In the genomic region with DNA sequence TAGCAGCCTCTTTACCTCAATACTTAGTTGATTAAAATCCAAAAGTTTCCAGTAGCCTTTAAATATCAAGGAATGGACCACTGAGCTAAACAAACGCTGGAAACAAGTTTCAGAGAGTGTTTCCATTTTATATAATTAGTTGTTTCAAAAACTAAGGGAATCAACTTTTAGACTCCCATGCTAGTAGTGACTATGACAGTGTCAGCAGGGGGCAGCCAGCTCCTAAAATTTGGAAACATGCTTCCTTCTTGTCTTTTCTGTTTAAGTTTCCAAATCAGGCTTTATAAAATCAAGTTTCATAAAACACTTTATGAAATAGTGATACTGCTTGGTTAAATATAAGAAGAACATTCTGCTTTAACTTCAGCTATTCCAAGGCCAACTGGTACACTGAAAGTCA, we compare ENCODE assay signal across 11 cellular contexts.
DNase-seq lines count a peak whose midpoint lies in the region; ATAC-seq and TF ChIP-seq lines count a peak whose summit lies in the region.
"Had no signal": no experiment of that assay in that cellular context is flagged by ENCODE, and none has a peak within 500 bp of the region (broad histone marks: within the 10 kb centered on the region; RNA-seq: fewer than 3 reads in every experiment).

No MANE protein-coding gene starts in this region.

- peaks cover 6% of the 10 kb centered on the region for H3K9me3 Mint-ChIP-seq in activated CD4-positive, alpha-beta T cell treated with anti-CD3 and anti-CD28 coated beads, Interleukin-2, amount 10 ng/mL, durations not matched to agents 7 days and 5 days

- H3K27me3 ChIP-seq in MG63 (no peaks in the 10 kb centered on the region), body of pancreas (no peaks in the 10 kb centered on the region)
- H3K27me3 ChIP-seq in effector memory CD4-positive, alpha-beta T cell (replicated peaks; ENCODE audit: control insufficient read depth, insufficient read depth, low read length, poor library complexity, severe bottlenecking), result no peaks in the 10 kb centered on the region
- H3K27me3 ChIP-seq: adrenal gland had no signal

- peak; percentile 16 for DNase-seq in EH (ENCODE audit: low read depth)
- peak; percentile 9 for DNase-seq in MG63
- peak in 3 of 4 donors; percentile 16 to 31 (median 20) for DNase-seq in body of pancreas
- peak; percentile 61 for DNase-seq in midbrain (lab: John Stamatoyannopoulos, UW)
- DNase-seq in NK-92 (lab: John Stamatoyannopoulos, UW; ENCODE audit: unreplicated experiment), result no peak
- no peak for DNase-seq in activated CD4-positive, alpha-beta T cell treated with anti-CD3 and anti-CD28 coated beads, Interleukin-2, amount 10 ng/mL, durations not matched to agents 7 days and 5 days
- DNase-seq in effector CD4-positive, alpha-beta T cell, result no peak
- DNase-seq in effector memory CD4-positive, alpha-beta T cell, result no peak
- DNase-seq: NCI-H510A treated with DMSO at 0.1 percent for 48 hours; stimulated activated naive CD4-positive, alpha-beta T cell treated with Interleukin-2 at 50 U/mL for 16 hours had no signal

- TF ChIP-seq POLR2A in body of pancreas (IDR thresholded peaks at IDR 0.05), result no peak

- H3K36me3 Mint-ChIP-seq in activated CD4-positive, alpha-beta T cell treated with anti-CD3 and anti-CD28 coated beads, Interleukin-2, amount 10 ng/mL, durations not matched to agents 7 days and 5 days (ENCODE audit: low read depth), result no peaks in the 10 kb centered on the region

- WGBS in body of pancreas, 2 donors, result 11 to 17% methylated on average over 1 of the region's 1 CpG

- H3K36me3 ChIP-seq in MG63, result no peaks in the 10 kb centered on the region
- no peaks in the 10 kb centered on the region for H3K36me3 ChIP-seq in body of pancreas (replicated peaks in 1 of 2; ENCODE audit: insufficient read depth in 1 of 2, low read depth in 2 of 2)
- no peaks in the 10 kb centered on the region for H3K36me3 ChIP-seq in effector memory CD4-positive, alpha-beta T cell (ENCODE audit: control insufficient read depth, insufficient read depth, low read length)
- H3K36me3 ChIP-seq: adrenal gland had no signal

- no peaks in the 10 kb centered on the region for H3K4me1 Mint-ChIP-seq in activated CD4-positive, alpha-beta T cell treated with anti-CD3 and anti-CD28 coated beads, Interleukin-2, amount 10 ng/mL, durations not matched to agents 7 days and 5 days

- no peak overlapping the region for H3K4me3 Mint-ChIP-seq in activated CD4-positive, alpha-beta T cell treated with anti-CD3 and anti-CD28 coated beads, Interleukin-2, amount 10 ng/mL, durations not matched to agents 7 days and 5 days

- H3K9me3 ChIP-seq in MG63, result no peaks in the 10 kb centered on the region
- no peaks in the 10 kb centered on the region for H3K9me3 ChIP-seq in body of pancreas
- H3K9me3 ChIP-seq in effector memory CD4-positive, alpha-beta T cell (ENCODE audit: control insufficient read depth, low read length), result no peaks in the 10 kb centered on the region
- H3K9me3 ChIP-seq: adrenal gland had no signal

- no peak for ATAC-seq in body of pancreas

- no peaks in the 10 kb centered on the region for H3K27me3 Mint-ChIP-seq in activated CD4-positive, alpha-beta T cell treated with anti-CD3 and anti-CD28 coated beads, Interleukin-2, amount 10 ng/mL, durations not matched to agents 7 days and 5 days

- no peak overlapping the region for H3K4me3 ChIP-seq in MG63
- H3K4me3 ChIP-seq in body of pancreas, result no peak overlapping the region
- no peak overlapping the region for H3K4me3 ChIP-seq in effector memory CD4-positive, alpha-beta T cell (ENCODE audit: insufficient read depth, low read depth, low read length, poor library complexity, severe bottlenecking)
- H3K4me3 ChIP-seq: adrenal gland had no signal

- CTCF ChIA-PET in activated CD4-positive, alpha-beta T cell treated with anti-CD3 and anti-CD28 coated beads, Interleukin-2, amount 10 ng/mL, durations not matched to agents 7 days and 5 days (lab: Charles Lee), result no interaction called here

- no peaks in the 10 kb centered on the region for H3K4me1 ChIP-seq in body of pancreas
- no peaks in the 10 kb centered on the region for H3K4me1 ChIP-seq in effector memory CD4-positive, alpha-beta T cell (ENCODE audit: control insufficient read depth, insufficient read depth, low read length, poor library complexity, severe bottlenecking)
- H3K4me1 ChIP-seq: adrenal gland had no signal

- intact Hi-C loops in body of pancreas (cut with DNase I), result loop anchor here (10.0 kb wide), 1 partner anchor 614 kb away; no protein-coding TSS in a partner anchor

- peak in 4 of 7 experiments; percentile 31 to 37 (median 33) for TF ChIP-seq CTCF in body of pancreas (IDR thresholded peaks at IDR 0.05)

- no peak overlapping the region for H3K27ac Mint-ChIP-seq in activated CD4-positive, alpha-beta T cell treated with anti-CD3 and anti-CD28 coated beads, Interleukin-2, amount 10 ng/mL, durations not matched to agents 7 days and 5 days

- H3K27ac ChIP-seq in body of pancreas, result no peak overlapping the region
- no peak overlapping the region for H3K27ac ChIP-seq in effector memory CD4-positive, alpha-beta T cell (ENCODE audit: insufficient read depth, low read length, poor library complexity, severe bottlenecking)
- H3K27ac ChIP-seq: adrenal gland had no signal

- POLR2A ChIA-PET in activated CD4-positive, alpha-beta T cell treated with anti-CD3 and anti-CD28 coated beads, Interleukin-2, amount 10 ng/mL, durations not matched to agents 7 days and 5 days (lab: Charles Lee), result no interaction called here

Comparison
In these comparisons a context has a peak if more than half of its experiments do, and no peak if none do; other contexts are left out.
1. DNase-seq: peak in EH (single experiment), MG63 (single experiment), body of pancreas (3 of 4) and midbrain (single experiment); none in NK-92 (single experiment), activated CD4-positive, alpha-beta T cell treated with anti-CD3 and anti-CD28 coated beads, Interleukin-2, amount 10 ng/mL, durations not matched to agents 7 days and 5 days (single experiment), effector CD4-positive, alpha-beta T cell (single experiment) and effector memory CD4-positive, alpha-beta T cell (0 of 3).